In the genomic region with DNA sequence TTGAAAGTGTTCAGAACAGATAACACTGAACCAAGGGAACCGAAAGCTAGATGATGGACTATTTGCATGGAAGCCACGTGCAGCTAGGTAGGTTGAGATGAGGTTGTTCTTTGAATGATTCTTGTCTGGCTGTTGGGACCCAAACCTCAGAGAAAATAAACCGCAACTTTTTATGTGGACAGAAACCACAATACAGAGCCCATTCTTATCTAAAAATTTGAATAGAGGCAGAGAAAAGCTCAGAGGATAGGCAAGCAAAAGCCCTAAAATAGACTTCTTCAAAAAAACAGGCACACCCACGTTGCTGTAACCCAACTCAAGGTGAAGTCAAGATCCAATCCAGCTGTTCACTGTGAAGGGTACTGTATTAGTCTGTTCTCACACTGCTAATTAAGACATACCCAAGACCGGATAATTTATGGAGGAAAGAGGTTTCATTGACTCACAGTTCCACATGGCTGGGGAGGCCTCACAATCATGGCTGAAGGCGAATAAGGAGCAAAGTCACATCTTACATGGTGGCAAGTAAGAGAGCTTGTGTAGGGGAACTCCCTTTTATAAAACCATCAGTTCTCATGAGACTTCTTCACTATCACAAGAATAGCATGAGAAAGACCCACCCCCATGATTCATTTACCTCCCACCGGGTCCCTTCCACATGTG, we compare ENCODE assay signal across 2 cellular contexts.
TF ChIP-seq lines count a peak whose summit lies in the region.

No MANE protein-coding gene starts in this region.

TF ChIP-seq in SK-N-SH, 30 proteins besides CTCF, POLR2A, EP300 and RAD21 (continued from another document):
- TF ChIP-seq, protein P1, sequence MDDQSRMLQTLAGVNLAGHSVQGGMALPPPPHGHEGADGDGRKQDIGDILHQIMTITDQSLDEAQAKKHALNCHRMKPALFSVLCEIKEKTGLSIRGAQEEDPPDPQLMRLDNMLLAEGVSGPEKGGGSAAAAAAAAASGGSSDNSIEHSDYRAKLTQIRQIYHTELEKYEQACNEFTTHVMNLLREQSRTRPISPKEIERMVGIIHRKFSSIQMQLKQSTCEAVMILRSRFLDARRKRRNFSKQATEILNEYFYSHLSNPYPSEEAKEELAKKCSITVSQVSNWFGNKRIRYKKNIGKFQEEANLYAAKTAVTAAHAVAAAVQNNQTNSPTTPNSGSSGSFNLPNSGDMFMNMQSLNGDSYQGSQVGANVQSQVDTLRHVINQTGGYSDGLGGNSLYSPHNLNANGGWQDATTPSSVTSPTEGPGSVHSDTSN (IDR thresholded peaks at IDR 0.05), result no peak
- TF ChIP-seq YY1 (IDR thresholded peaks at IDR 0.05; ENCODE audit: low read depth), result no peak
- TF ChIP-seq POLR2AphosphoS5 (IDR thresholded peaks at IDR 0.05; ENCODE audit: low read depth, low read length), result no peak
- no peak for TF ChIP-seq SIN3A (IDR thresholded peaks at IDR 0.05; ENCODE audit: borderline replicate concordance, low read depth, low read length)
- TF ChIP-seq NRF1 (IDR thresholded peaks at IDR 0.05; ENCODE audit: low read depth, low read length), result no peak
- TF ChIP-seq EZH2phosphoT487 (IDR thresholded peaks at IDR 0.05; ENCODE audit: borderline replicate concordance, low read depth), result no peak
- TF ChIP-seq USF1 (IDR thresholded peaks at IDR 0.05; ENCODE audit: borderline replicate concordance, low read depth), result no peak

TF ChIP-seq in GM23338, 12 proteins besides CTCF, POLR2A, EP300 and RAD21 (continued from another document):
- TF ChIP-seq REST (IDR thresholded peaks at IDR 0.05; ENCODE audit: unreplicated experiment) (no peak), EZH2 (IDR thresholded peaks at IDR 0.05; ENCODE audit: low read depth, unreplicated experiment) (no peak), ZNF114 (CRISPR knock-in tag; IDR thresholded peaks at IDR 0.05) (no peak)
